In genomic region chr13:91153372-91153771, GRCh38 we compare ENCODE assay signal across 16 cellular contexts.
"Had no signal": no experiment of that assay in that cellular context is flagged by ENCODE, and none has a peak within 500 bp of the region (broad histone marks: within the 10 kb centered on the region; RNA-seq: fewer than 3 reads in every experiment).

No MANE protein-coding gene starts in this region.

- H3K36me3 Mint-ChIP-seq: activated CD4-positive, alpha-beta memory T cell treated with anti-CD3 and anti-CD28 coated beads for 36 hours; activated CD8-positive, alpha-beta memory T cell treated with anti-CD3 and anti-CD28 coated beads, Interleukin-2, amount 10 ng/mL, durations not matched to agents 7 days and 5 days; activated naive CD4-positive, alpha-beta T cell treated with anti-CD3 and anti-CD28 coated beads, Interleukin-2, amount 10 ng/mL, durations not matched to agents 7 days and 5 days; stimulated activated naive B cell treated with anti-CD40 and anti-IgM and Interleukin-4, amounts not matched to agents 10 μg/mL and 1 μg/mL and 100 μg/mL, for 72 hours had no signal

- DNase-seq: activated CD4-positive, alpha-beta memory T cell treated with anti-CD3 and anti-CD28 coated beads for 36 hours; activated CD8-positive, alpha-beta memory T cell treated with anti-CD3 and anti-CD28 coated beads, Interleukin-2, amount 10 ng/mL, durations not matched to agents 7 days and 5 days; activated naive CD4-positive, alpha-beta T cell treated with anti-CD3 and anti-CD28 coated beads, Interleukin-2, amount 10 ng/mL, durations not matched to agents 7 days and 5 days; activated T-cell treated with anti-CD3 and anti-CD28 coated beads, Interleukin-2, amount 50 U/mL, for 1 hour; caudate nucleus; colonic mucosa; foreskin fibroblast; left cardiac atrium; lower lobe of right lung; stimulated activated CD4-positive, alpha-beta T cell treated with anti-CD3 and anti-CD28 coated beads, Interleukin-15, amount 100 ng/mL, for 24 hours; stimulated activated CD4-positive, alpha-beta T cell treated with anti-CD3 and anti-CD28 coated beads, Interleukin-4, amount 100 ng/mL, for 1 hour; stimulated activated naive B cell treated with anti-CD40 and anti-IgM and Interleukin-4, amounts not matched to agents 10 μg/mL and 1 μg/mL and 100 μg/mL, for 72 hours; transverse colon had no signal

- H3K9me3 ChIP-seq: colonic mucosa, lower lobe of right lung, right atrium auricular region, transverse colon had no signal

- H3K27me3 ChIP-seq: colonic mucosa, right atrium auricular region, transverse colon had no signal

- H3K27me3 Mint-ChIP-seq: activated CD4-positive, alpha-beta memory T cell treated with anti-CD3 and anti-CD28 coated beads for 36 hours; activated naive CD4-positive, alpha-beta T cell treated with anti-CD3 and anti-CD28 coated beads, Interleukin-2, amount 10 ng/mL, durations not matched to agents 7 days and 5 days; stimulated activated naive B cell treated with anti-CD40 and anti-IgM and Interleukin-4, amounts not matched to agents 10 μg/mL and 1 μg/mL and 100 μg/mL, for 72 hours had no signal

- H3K27ac ChIP-seq: colonic mucosa, lower lobe of right lung, right atrium auricular region, skin epidermis, transverse colon had no signal

- H3K4me3 ChIP-seq: colonic mucosa, lower lobe of right lung, right atrium auricular region, skin epidermis, transverse colon had no signal

- ATAC-seq: activated CD8-positive, alpha-beta memory T cell treated with anti-CD3 and anti-CD28 coated beads, Interleukin-2, amount 10 ng/mL, durations not matched to agents 7 days and 5 days; left cardiac atrium; lower lobe of right lung; stimulated activated naive B cell treated with anti-CD40 and anti-IgM and Interleukin-4, amounts not matched to agents 10 μg/mL and 1 μg/mL and 100 μg/mL, for 72 hours had no signal

- H3K4me3 Mint-ChIP-seq: activated CD4-positive, alpha-beta memory T cell treated with anti-CD3 and anti-CD28 coated beads for 36 hours; activated CD8-positive, alpha-beta memory T cell treated with anti-CD3 and anti-CD28 coated beads, Interleukin-2, amount 10 ng/mL, durations not matched to agents 7 days and 5 days; activated naive CD4-positive, alpha-beta T cell treated with anti-CD3 and anti-CD28 coated beads, Interleukin-2, amount 10 ng/mL, durations not matched to agents 7 days and 5 days; stimulated activated naive B cell treated with anti-CD40 and anti-IgM and Interleukin-4, amounts not matched to agents 10 μg/mL and 1 μg/mL and 100 μg/mL, for 72 hours had no signal

- H3K36me3 ChIP-seq: colonic mucosa, lower lobe of right lung, right atrium auricular region, transverse colon had no signal

- H3K4me1 ChIP-seq: colonic mucosa, lower lobe of right lung, right atrium auricular region, transverse colon had no signal

- H3K4me1 Mint-ChIP-seq: activated CD8-positive, alpha-beta memory T cell treated with anti-CD3 and anti-CD28 coated beads, Interleukin-2, amount 10 ng/mL, durations not matched to agents 7 days and 5 days; activated naive CD4-positive, alpha-beta T cell treated with anti-CD3 and anti-CD28 coated beads, Interleukin-2, amount 10 ng/mL, durations not matched to agents 7 days and 5 days; stimulated activated naive B cell treated with anti-CD40 and anti-IgM and Interleukin-4, amounts not matched to agents 10 μg/mL and 1 μg/mL and 100 μg/mL, for 72 hours had no signal

- H3K27ac Mint-ChIP-seq: activated CD4-positive, alpha-beta memory T cell treated with anti-CD3 and anti-CD28 coated beads for 36 hours; activated CD8-positive, alpha-beta memory T cell treated with anti-CD3 and anti-CD28 coated beads, Interleukin-2, amount 10 ng/mL, durations not matched to agents 7 days and 5 days; activated naive CD4-positive, alpha-beta T cell treated with anti-CD3 and anti-CD28 coated beads, Interleukin-2, amount 10 ng/mL, durations not matched to agents 7 days and 5 days; activated T-helper 2 cell treated with anti-CD3 and anti-CD28 coated beads, Interferon-gamma antibody, Interleukin-2, Interleukin-4, amounts not matched to agents 10 μg/mL and 5 μg/mL and 100 μg/mL, durations not matched to agents 14 hours and 24 hours and 36 hours; stimulated activated naive B cell treated with anti-CD40 and anti-IgM and Interleukin-4, amounts not matched to agents 10 μg/mL and 1 μg/mL and 100 μg/mL, for 72 hours had no signal

- H3K9me3 Mint-ChIP-seq: activated CD4-positive, alpha-beta memory T cell treated with anti-CD3 and anti-CD28 coated beads for 36 hours; activated naive CD4-positive, alpha-beta T cell treated with anti-CD3 and anti-CD28 coated beads, Interleukin-2, amount 10 ng/mL, durations not matched to agents 7 days and 5 days; activated T-helper 2 cell treated with anti-CD3 and anti-CD28 coated beads, Interferon-gamma antibody, Interleukin-2, Interleukin-4, amounts not matched to agents 10 μg/mL and 5 μg/mL and 100 μg/mL, durations not matched to agents 14 hours and 24 hours and 36 hours; stimulated activated naive B cell treated with anti-CD40 and anti-IgM and Interleukin-4, amounts not matched to agents 10 μg/mL and 1 μg/mL and 100 μg/mL, for 72 hours had no signal
